Comparison of ENCODE assay signal across 8 cellular contexts in genomic region chr7:74176555-74176954, GRCh38. TPM values are rescaled to one million over a fixed set of nuclear protein-coding genes. Genes with fewer than 3 reads are reported as not detected.
DNase-seq lines count a peak whose midpoint lies in the region; ATAC-seq, FAIRE-seq and TF ChIP-seq lines count a peak whose summit lies in the region.
"Had no signal": no experiment of that assay in that cellular context is flagged by ENCODE, and none has a peak within 500 bp of the region (broad histone marks: within the 10 kb centered on the region; RNA-seq: fewer than 3 reads in every experiment).

No MANE protein-coding gene starts in this region.

- H3K4me1 Mint-ChIP-seq in endodermal cell, result peaks cover 26% of the 10 kb centered on the region

- WGBS in endodermal cell (ENCODE audit: insufficient coverage in 1 of 2, insufficient read length in 1 of 2), 2 experiments, result 97 to 100% methylated on average over 2 to 3 of the region's 3 CpGs

- no peak for ATAC-seq in GM21825 (IDR thresholded peaks at IDR 0.05; ENCODE audit: unreplicated experiment)
- ATAC-seq: left ventricle myocardium superior had no signal

- H3K27ac Mint-ChIP-seq in endodermal cell, result peak overlapping the region; percentile 61

- H3K36me3 ChIP-seq in SK-N-MC (ENCODE audit: insufficient read depth, low read length), result peaks cover 54% of the 10 kb centered on the region
- H3K36me3 ChIP-seq in endodermal cell (ENCODE audit: control insufficient read depth, insufficient read depth, low read length), result peaks cover 56% of the 10 kb centered on the region

- H3K27me3 ChIP-seq in endodermal cell (ENCODE audit: control insufficient read depth, insufficient read depth, low read length, poor library complexity, severe bottlenecking), result no peaks in the 10 kb centered on the region

- H3K9me3 ChIP-seq in SK-N-MC (ENCODE audit: low read depth, low read length), result no peaks in the 10 kb centered on the region
- no peaks in the 10 kb centered on the region for H3K9me3 ChIP-seq in endodermal cell (ENCODE audit: control insufficient read depth, low read length)

- no peaks in the 10 kb centered on the region for H3K9me3 Mint-ChIP-seq in endodermal cell

- DNase-seq in HFF-Myc (ENCODE audit: extremely low read depth, low read depth) (no peak), SK-N-MC (ENCODE audit: low read depth, low spot score) (no peak), endodermal cell (no peak), retinal pigment epithelial cell (ENCODE audit: low read depth) (no peak), GM12891 (ENCODE audit: insufficient read length, low spot score) (no peak), NCI-H2029 (lab: John Stamatoyannopoulos, UW) (no peak)
- DNase-seq: left ventricle myocardium superior had no signal

- no peaks in the 10 kb centered on the region for H3K4me1 ChIP-seq in endodermal cell (ENCODE audit: control insufficient read depth, insufficient read depth, low read length)

- H3K9ac ChIP-seq in SK-N-MC (ENCODE audit: insufficient read length), result no peak overlapping the region
- no peak overlapping the region for H3K9ac ChIP-seq in endodermal cell (ENCODE audit: extremely low read depth, low read length, poor library complexity, severe bottlenecking)

- TF ChIP-seq POLR2A in GM12891 (IDR thresholded peaks at IDR 0.05; ENCODE audit: low read depth, low read length), result no peak

- no peaks in the 10 kb centered on the region for H3K27me3 Mint-ChIP-seq in endodermal cell (ENCODE audit: insufficient read depth)

- no peak overlapping the region for H3K27ac ChIP-seq in SK-N-MC
- no peak overlapping the region for H3K27ac ChIP-seq in endodermal cell (ENCODE audit: low read depth, low read length)

- peak overlapping the region; percentile 81 for H3K4me3 Mint-ChIP-seq in endodermal cell

- no peak for TF ChIP-seq CTCF in HFF-Myc (IDR thresholded peaks at IDR 0.05; ENCODE audit: low read depth, low read length, missing control alignments)
- no peak for TF ChIP-seq CTCF in endodermal cell (conservative IDR thresholded peaks at IDR 0.05)
- TF ChIP-seq CTCF in retinal pigment epithelial cell (conservative IDR thresholded peaks at IDR 0.05; ENCODE audit: low read depth, low read length), result no peak

- no peak for FAIRE-seq in GM12891 (lab: Jason Lieb, UNC)

- H3K4me3 ChIP-seq in HFF-Myc (replicated peaks; ENCODE audit: low read depth, low read length) (peak overlapping the region; percentile 97), SK-N-MC (peak overlapping the region; percentile 94), endodermal cell (ENCODE audit: low read length) (peak overlapping the region; percentile 96), retinal pigment epithelial cell (ENCODE audit: low read length) (peak overlapping the region; percentile 74)

- peaks cover 30% of the 10 kb centered on the region for H3K36me3 Mint-ChIP-seq in endodermal cell (ENCODE audit: low read depth)

TF ChIP-seq in GM12891, 5 proteins besides CTCF, POLR2A, EP300 and RAD21:
- TF ChIP-seq SPI1 (IDR thresholded peaks at IDR 0.05; ENCODE audit: low read depth, low read length) (no peak), POU2F2 (IDR thresholded peaks at IDR 0.05; ENCODE audit: low read depth, low read length) (no peak), PAX5 (IDR thresholded peaks at IDR 0.05; ENCODE audit: insufficient read depth, low read length, severe bottlenecking) (no peak), TAF1 (IDR thresholded peaks at IDR 0.05; ENCODE audit: low read depth, low read length) (no peak), POLR2AphosphoS5 (IDR thresholded peaks at IDR 0.05; ENCODE audit: low read depth, low read length) (no peak)

RNA-seq across cellular contexts. Expression of gene EIF4H, which starts 2.4 kb away (rescaled TPM):
- 100 to 1,000 TPM; 305 to 346 TPM for total RNA-seq in endodermal cell
- 288 TPM for polyA plus RNA-seq in endodermal cell (2013, experiment 1 of 2)
- 274 TPM for polyA plus RNA-seq in endodermal cell (2013, experiment 2 of 2)
- polyA plus RNA-seq in GM12891 (2012; ENCODE audit: low read depth, missing spikeins), result 285 TPM

RNA-seq across cellular contexts. Expression of gene LAT2, which starts 33.3 kb away (rescaled TPM):
- total RNA-seq in endodermal cell, result 1 to 10 TPM in 1 of 2 donors, under 1 TPM in 1; 0.55 to 1.0 TPM
- 0.14 TPM for polyA plus RNA-seq in endodermal cell (2013, experiment 1 of 2)
- polyA plus RNA-seq in endodermal cell (2013, experiment 2 of 2), result not detected
- polyA plus RNA-seq in GM12891 (2012; ENCODE audit: low read depth, missing spikeins), result 152 TPM
